Comparison of ENCODE assay signal across 8 cellular contexts in genomic region chr1:146032613-146033219, GRCh38. TPM values are rescaled to one million over a fixed set of nuclear protein-coding genes. Genes with fewer than 3 reads are reported as not detected.
DNase-seq lines count a peak whose midpoint lies in the region; ATAC-seq, FAIRE-seq and TF ChIP-seq lines count a peak whose summit lies in the region.

No MANE protein-coding gene starts in this region.

- H3K36me3 ChIP-seq in heart right ventricle, result no peaks in the 10 kb centered on the region
- no peaks in the 10 kb centered on the region for H3K36me3 ChIP-seq in keratinocyte (ENCODE audit: control insufficient read depth in 2 of 2, extremely low read depth in 1 of 2, insufficient read depth in 2 of 2, low read length in 2 of 2)

- no peak overlapping the region for H2AFZ ChIP-seq in keratinocyte (ENCODE audit: control insufficient read depth, low read length)

- H3K79me2 ChIP-seq in keratinocyte (ENCODE audit: control insufficient read depth, insufficient read depth, low read length), result no peaks in the 10 kb centered on the region

- H4K20me1 ChIP-seq in keratinocyte (ENCODE audit: control insufficient read depth, extremely low read depth, insufficient read depth, low read length), result no peaks in the 10 kb centered on the region

- no peak overlapping the region for H3K27ac ChIP-seq in heart right ventricle
- H3K27ac ChIP-seq in VCaP, result no peak overlapping the region
- H3K27ac ChIP-seq in keratinocyte (ENCODE audit: control insufficient read depth, insufficient read depth, low read length), result no peak overlapping the region

- H3K4me2 ChIP-seq in keratinocyte (ENCODE audit: control insufficient read depth, extremely low read depth, insufficient read depth, low read depth, low read length), result no peak overlapping the region

- no peak overlapping the region for H3K4me3 ChIP-seq in heart right ventricle
- no peak overlapping the region for H3K4me3 ChIP-seq in keratinocyte (ENCODE audit: control insufficient read depth in 2 of 3, extremely low read depth in 1 of 3, insufficient read depth in 2 of 3, low read depth in 1 of 3, low read length in 3 of 3)

- peak in 8 of 9 donors; percentile 13 to 63 (median 53) for TF ChIP-seq CTCF in heart right ventricle (IDR thresholded peaks at IDR 0.05)
- TF ChIP-seq CTCF in VCaP (conservative IDR thresholded peaks at IDR 0.05), result peak; percentile 69
- peak; percentile 42 to 47 (median 45) for TF ChIP-seq CTCF in keratinocyte (optimal IDR thresholded peaks at IDR 0.05 in 1 of 3, IDR thresholded peaks at IDR 0.05 in 1 of 3, conservative IDR thresholded peaks at IDR 0.05 in 1 of 3; ENCODE audit: extremely low read depth in 1 of 3, insufficient read depth in 2 of 3, low read length in 3 of 3)

- dilution Hi-C loops in keratinocyte (cut with MboI; ENCODE audit: extremely low pct_ligation_motif_present, low sequenced_read_pairs), result no loop called here

- WGBS in heart right ventricle, 2 donors, result 59 to 67% methylated on average over 6 of the region's 6 CpGs

- no peaks in the 10 kb centered on the region for H3K9me1 ChIP-seq in keratinocyte (ENCODE audit: control insufficient read depth, extremely low read depth, insufficient read depth, low read length)

- intact Hi-C loops in heart right ventricle (cut with DNase I) (no loop called here), left cardiac atrium (cut with DNase I) (no loop called here)

- DNase-seq in heart right ventricle (no peak), left cardiac atrium (no peak), NCI-H1436 (lab: John Stamatoyannopoulos, UW) (peak; percentile 4), keratinocyte (ENCODE audit: low read depth, low spot score) (no peak), HK-2 (ENCODE audit: unreplicated experiment) (no peak)

- H3K9me3 ChIP-seq in heart right ventricle (no peaks in the 10 kb centered on the region), keratinocyte (ENCODE audit: control insufficient read depth, low read depth, low read length) (no peaks in the 10 kb centered on the region)

- H3K4me1 ChIP-seq in heart right ventricle, result peaks cover 0 to 30% (median 7%) of the 10 kb centered on the region in 9 donors
- H3K4me1 ChIP-seq in keratinocyte (ENCODE audit: control insufficient read depth, extremely low read depth, insufficient read depth, low read length), result peaks cover 4% of the 10 kb centered on the region

- H3K27me3 ChIP-seq in heart right ventricle (no peaks in the 10 kb centered on the region), keratinocyte (ENCODE audit: control insufficient read depth, extremely low read depth, insufficient read depth, low read length) (no peaks in the 10 kb centered on the region)

- H3K9ac ChIP-seq in keratinocyte (ENCODE audit: control insufficient read depth, extremely low read depth, insufficient read depth, low read length), result no peak overlapping the region

- ATAC-seq in heart right ventricle (no peak), left cardiac atrium (no peak), HG03432 (IDR thresholded peaks at IDR 0.05; ENCODE audit: unreplicated experiment) (no peak), GM18870 (IDR thresholded peaks at IDR 0.05; ENCODE audit: unreplicated experiment) (no peak)

- FAIRE-seq in keratinocyte (lab: Jason Lieb, UNC), result no peak

RNA-seq across cellular contexts. Expression of gene HJV, which starts 11.2 kb away (rescaled TPM):
- total RNA-seq in heart right ventricle (100 to 1,000 TPM in 1 of 10 donors, 10 to 100 TPM in 9; 26.8 to 115 (median 76.5) TPM), left cardiac atrium (10 to 100 TPM; 64.5 to 96.1 TPM)
- polyA plus RNA-seq in heart right ventricle (10 to 100 TPM in 1 of 2 donors, under 1 TPM in 1; 0.52 to 18.8 TPM), keratinocyte (0.04 TPM in 1 of 3 replicates, not detected in the others)
- polyA plus RNA-seq in keratinocyte (2011; ENCODE audit: low read depth), result not detected
- not detected in 2 replicates for polyA plus RNA-seq in keratinocyte (2011; cell fraction: cytosol; rRNA removed)
- polyA plus RNA-seq in keratinocyte (2011; cell fraction: nucleus; rRNA removed), result not detected in 2 replicates
- polyA plus RNA-seq in keratinocyte (2012; ENCODE audit: low replicate concordance), result not detected in 2 replicates
- polyA minus RNA-seq in keratinocyte, result not detected in 3 replicates
- not detected for polyA minus RNA-seq in keratinocyte (2011; cell fraction: cytosol; rRNA and poly(A)+ RNA removed)
- not detected in 2 replicates for polyA minus RNA-seq in keratinocyte (2011; cell fraction: nucleus; rRNA and poly(A)+ RNA removed)

RNA-seq across cellular contexts. Expression of gene TXNIP, which starts 36.3 kb away (rescaled TPM):
- total RNA-seq in heart right ventricle (1,000 to 10,000 TPM in 2 of 10 donors, 100 to 1,000 TPM in 8; 544 to 1,142 (median 777) TPM), left cardiac atrium (100 to 1,000 TPM; 602 to 909 TPM)
- polyA plus RNA-seq in heart right ventricle (100 to 1,000 TPM; 231 to 681 TPM), keratinocyte (89.7 to 165 TPM (median 159 TPM) in 3 replicates)
- polyA plus RNA-seq in keratinocyte (2011; ENCODE audit: low read depth), result 41.9 TPM
- 55.4 and 104 TPM in 2 replicates for polyA plus RNA-seq in keratinocyte (2011; cell fraction: cytosol; rRNA removed)
- polyA plus RNA-seq in keratinocyte (2011; cell fraction: nucleus; rRNA removed), result 156 and 196 TPM in 2 replicates
- 39.4 and 112 TPM in 2 replicates for polyA plus RNA-seq in keratinocyte (2012; ENCODE audit: low replicate concordance)
- polyA minus RNA-seq in keratinocyte, result 115 to 413 TPM (median 186 TPM) in 3 replicates
- 82.9 TPM for polyA minus RNA-seq in keratinocyte (2011; cell fraction: cytosol; rRNA and poly(A)+ RNA removed)
- 106 and 162 TPM in 2 replicates for polyA minus RNA-seq in keratinocyte (2011; cell fraction: nucleus; rRNA and poly(A)+ RNA removed)
